12 cellular contexts compared by ENCODE assay signal in genomic region chr1:61132176-61133047, GRCh38. TPM values are rescaled to one million over a fixed set of nuclear protein-coding genes. Genes with fewer than 3 reads are reported as not detected.
A peak's percentile ranks its signal among the peaks of the same experiment; 100 is the strongest.
DNase-seq lines count a peak whose midpoint lies in the region; ATAC-seq and TF ChIP-seq lines count a peak whose summit lies in the region.
"Had no signal": no experiment of that assay in that cellular context is flagged by ENCODE, and none has a peak within 500 bp of the region (broad histone marks: within the 10 kb centered on the region; RNA-seq: fewer than 3 reads in every experiment).

No MANE protein-coding gene starts in this region.

- no peaks in the 10 kb centered on the region for H3K9me3 ChIP-seq in PC-9 (ENCODE audit: insufficient read depth, low read depth)
- H3K9me3 ChIP-seq in right lobe of liver: no peaks in the 10 kb centered on the region
- no peaks in the 10 kb centered on the region for H3K9me3 ChIP-seq in tibial nerve
- H3K9me3 ChIP-seq in body of pancreas: no peaks in the 10 kb centered on the region

- no peaks in the 10 kb centered on the region for H3K36me3 ChIP-seq in PC-9 (ENCODE audit: low read depth)
- no peaks in the 10 kb centered on the region for H3K36me3 ChIP-seq in right lobe of liver
- no peaks in the 10 kb centered on the region for H3K36me3 ChIP-seq in tibial nerve
- H3K36me3 ChIP-seq in body of pancreas (replicated peaks in 1 of 2; ENCODE audit: insufficient read depth in 1 of 2, low read depth in 2 of 2): no peaks in the 10 kb centered on the region
- H3K36me3 ChIP-seq: cardiac muscle cell had no signal

- no peak for DNase-seq in PC-9
- no peak for DNase-seq in coronary artery (ENCODE audit: low spot score)
- DNase-seq in right lobe of liver: no peak
- DNase-seq in tibial nerve (ENCODE audit: low spot score in 2 of 2): no peak
- no peak for DNase-seq in glutamatergic neuron
- DNase-seq in body of pancreas: no peak
- DNase-seq in GM19240 (ENCODE audit: insufficient read length, low spot score): no peak
- DNase-seq in activated CD4-positive, alpha-beta memory T cell treated with anti-CD3 and anti-CD28 coated beads for 36 hours: no peak
- DNase-seq: activated B cell treated with CpG ODN at 0.5 μM for 24 hours, GDM1 had no signal

- TF ChIP-seq CTCF in PC-9 (conservative IDR thresholded peaks at IDR 0.05) (no peak), coronary artery (IDR thresholded peaks at IDR 0.05) (no peak), right lobe of liver (IDR thresholded peaks at IDR 0.05) (no peak), tibial nerve (IDR thresholded peaks at IDR 0.05) (no peak), glutamatergic neuron (IDR thresholded peaks at IDR 0.05; ENCODE audit: partially characterized antibody, unreplicated experiment) (no peak), body of pancreas (IDR thresholded peaks at IDR 0.05) (no peak)

- H3K27ac ChIP-seq in PC-9 (peak overlapping the region; percentile 65), coronary artery (peak overlapping the region; percentile 65 to 80), right lobe of liver (peak overlapping the region; percentile 8 to 14 (median 10)), tibial nerve (peak overlapping the region; percentile 52 to 83 (median 76)), body of pancreas (peak overlapping the region in 2 of 4 donors; percentile 32 to 67)
- H3K27ac ChIP-seq: cardiac muscle cell had no signal

- no peaks in the 10 kb centered on the region for H4K20me1 ChIP-seq in PC-9 (ENCODE audit: insufficient read depth)

- H2AFZ ChIP-seq in PC-9: no peak overlapping the region

- BruUV-seq in PC-9 (replicated peaks; lab: Mats Ljungman, UMichigan): no TSS peak

- H3K27me3 ChIP-seq in PC-9 (ENCODE audit: insufficient read depth, low read depth) (no peaks in the 10 kb centered on the region), right lobe of liver (no peaks in the 10 kb centered on the region), tibial nerve (no peaks in the 10 kb centered on the region), body of pancreas (no peaks in the 10 kb centered on the region)
- H3K27me3 ChIP-seq: cardiac muscle cell had no signal

- H3K36me3 Mint-ChIP-seq in glutamatergic neuron (ENCODE audit: unreplicated experiment): no peaks in the 10 kb centered on the region
- H3K36me3 Mint-ChIP-seq in activated CD4-positive, alpha-beta memory T cell treated with anti-CD3 and anti-CD28 coated beads for 36 hours: peaks cover 2% of the 10 kb centered on the region
- H3K36me3 Mint-ChIP-seq: memory B cell had no signal

- H3K4me3 ChIP-seq in PC-9 (no peak overlapping the region), coronary artery (peak overlapping the region; percentile 37), right lobe of liver (no peak overlapping the region), tibial nerve (peak overlapping the region in 2 of 4 donors; percentile 9 to 23), body of pancreas (no peak overlapping the region)
- H3K4me3 ChIP-seq: cardiac muscle cell had no signal

- TF ChIP-seq POLR2A in right lobe of liver (IDR thresholded peaks at IDR 0.05): no peak
- no peak for TF ChIP-seq POLR2A in tibial nerve (IDR thresholded peaks at IDR 0.05)
- no peak for TF ChIP-seq POLR2A in body of pancreas (IDR thresholded peaks at IDR 0.05)

- POLR2A ChIA-PET in PC-9 (lab: Charles Lee; ENCODE audit: unreplicated experiment): no interaction called here
- POLR2A ChIA-PET in activated CD4-positive, alpha-beta memory T cell treated with anti-CD3 and anti-CD28 coated beads for 36 hours (lab: Charles Lee): no interaction called here

- no peak for TF ChIP-seq EP300 in tibial nerve (IDR thresholded peaks at IDR 0.05)

- H3K9me3 Mint-ChIP-seq in glutamatergic neuron (ENCODE audit: unreplicated experiment): peaks cover 1% of the 10 kb centered on the region
- H3K9me3 Mint-ChIP-seq in activated CD4-positive, alpha-beta memory T cell treated with anti-CD3 and anti-CD28 coated beads for 36 hours: no peaks in the 10 kb centered on the region
- H3K9me3 Mint-ChIP-seq: activated B cell treated with CpG ODN at 0.5 μM for 24 hours, memory B cell had no signal

- peaks cover 24% of the 10 kb centered on the region for H3F3A ChIP-seq in PC-9 (ENCODE audit: insufficient read depth, low read depth)

- H3K4me3 Mint-ChIP-seq in glutamatergic neuron (ENCODE audit: unreplicated experiment): no peak overlapping the region
- H3K4me3 Mint-ChIP-seq in activated CD4-positive, alpha-beta memory T cell treated with anti-CD3 and anti-CD28 coated beads for 36 hours: no peak overlapping the region
- H3K4me3 Mint-ChIP-seq: activated B cell treated with CpG ODN at 0.5 μM for 24 hours, memory B cell had no signal

- H3K9me2 ChIP-seq in PC-9 (ENCODE audit: insufficient read depth): no peaks in the 10 kb centered on the region

- peak overlapping the region; percentile 42 for H3K4me2 ChIP-seq in PC-9

- CTCF ChIA-PET in PC-9 (lab: Charles Lee): no interaction called here
- CTCF ChIA-PET in activated CD4-positive, alpha-beta memory T cell treated with anti-CD3 and anti-CD28 coated beads for 36 hours (lab: Charles Lee): no interaction called here

- WGBS in right lobe of liver (ENCODE audit: insufficient coverage, low coverage, low lambda C conversion rate, missing lambda C conversion rate): 40% methylated on average over 9 of the region's 9 CpGs
- WGBS in tibial nerve, 2 donors: 16 to 20% methylated on average over 9 of the region's 9 CpGs
- 43 to 53% methylated on average over 9 of the region's 9 CpGs for WGBS in body of pancreas, 2 donors

- H3K79me2 ChIP-seq in PC-9 (ENCODE audit: low read depth): peaks cover 43% of the 10 kb centered on the region

- intact Hi-C loops in PC-9 (cut with micrococcal nuclease; ENCODE audit: unreplicated experiment): loop anchor here (2.0 to 10.0 kb wide), 2 partner anchors 82 to 322 kb away; no protein-coding TSS in a partner anchor
- intact Hi-C loops in right lobe of liver (cut with DNase I): no loop called here
- intact Hi-C loops in body of pancreas (cut with DNase I): no loop called here
- intact Hi-C loops in activated CD4-positive, alpha-beta memory T cell treated with anti-CD3 and anti-CD28 coated beads for 36 hours (cut with micrococcal nuclease): no loop called here

- H3K4me1 Mint-ChIP-seq in glutamatergic neuron (ENCODE audit: low read depth, unreplicated experiment): peaks cover 20% of the 10 kb centered on the region
- H3K4me1 Mint-ChIP-seq in activated CD4-positive, alpha-beta memory T cell treated with anti-CD3 and anti-CD28 coated beads for 36 hours (ENCODE audit: low read depth): peaks cover 6% of the 10 kb centered on the region
- H3K4me1 Mint-ChIP-seq: activated B cell treated with CpG ODN at 0.5 μM for 24 hours had no signal

- H3K27ac Mint-ChIP-seq in glutamatergic neuron (ENCODE audit: unreplicated experiment): no peak overlapping the region
- H3K27ac Mint-ChIP-seq in activated CD4-positive, alpha-beta memory T cell treated with anti-CD3 and anti-CD28 coated beads for 36 hours: no peak overlapping the region
- H3K27ac Mint-ChIP-seq: activated B cell treated with CpG ODN at 0.5 μM for 24 hours, memory B cell had no signal

- peak; percentile 41 to 52 (median 44) for ATAC-seq in right lobe of liver
- no peak for ATAC-seq in body of pancreas

- H3K27me3 Mint-ChIP-seq in glutamatergic neuron (ENCODE audit: unreplicated experiment): peaks cover 3% of the 10 kb centered on the region
- no peaks in the 10 kb centered on the region for H3K27me3 Mint-ChIP-seq in activated CD4-positive, alpha-beta memory T cell treated with anti-CD3 and anti-CD28 coated beads for 36 hours

- peaks cover 30% of the 10 kb centered on the region for H3K4me1 ChIP-seq in PC-9 (replicated peaks; ENCODE audit: insufficient read depth)
- H3K4me1 ChIP-seq in right lobe of liver: peaks cover 0 to 24% (median 4%) of the 10 kb centered on the region in 4 donors
- peaks cover 0 to 47% (median 17%) of the 10 kb centered on the region in 4 donors for H3K4me1 ChIP-seq in tibial nerve
- H3K4me1 ChIP-seq in body of pancreas: peaks cover 20% of the 10 kb centered on the region

RNA-seq across cellular contexts. Expression of gene NFIA, which starts 50.1 kb away (rescaled TPM):
- total RNA-seq in PC-9 (2021) (26.7 and 32.8 TPM in 2 replicates), right lobe of liver (10 to 100 TPM; 36.7 to 97.2 (median 57.9) TPM), tibial nerve (10 to 100 TPM; 71.2 to 81.4 (median 75.7) TPM), glutamatergic neuron (ENCODE audit: unreplicated experiment) (16.4 TPM), body of pancreas (10 to 100 TPM; 21.5 to 32.3 TPM)
- 1 to 10 TPM; 5.3 to 7.1 TPM for total RNA-seq in activated CD4-positive, alpha-beta memory T cell treated with anti-CD3 and anti-CD28 coated beads for 36 hours
